Comparison of ENCODE assay signal across 10 cellular contexts in genomic region chr3:117628896-117629295, GRCh38.
DNase-seq lines count a peak whose midpoint lies in the region; ATAC-seq lines count a peak whose summit lies in the region.
"Had no signal": no experiment of that assay in that cellular context is flagged by ENCODE, and none has a peak within 500 bp of the region (broad histone marks: within the 10 kb centered on the region; RNA-seq: fewer than 3 reads in every experiment).

No MANE protein-coding gene starts in this region.

- H3K9me3 ChIP-seq in stomach smooth muscle (ENCODE audit: control insufficient read depth in 2 of 2, low read length in 2 of 2) = no peaks in the 10 kb centered on the region
- H3K9me3 ChIP-seq: thyroid gland had no signal

- peak; percentile 13 for DNase-seq in NCI-H1694 treated with DMSO at 0.1 percent for 48 hours (lab: John Stamatoyannopoulos, UW)
- DNase-seq in NCI-H1694 (lab: John Stamatoyannopoulos, UW) = no peak
- DNase-seq in NCI-H345 treated with DMSO at 0.1 percent for 48 hours (lab: John Stamatoyannopoulos, UW; ENCODE audit: unreplicated experiment) = peak; percentile 90
- peak; percentile 92 for DNase-seq in fibroblast of peridontal ligament (ENCODE audit: extremely low read depth)
- no peak for DNase-seq in NCI-H526 (lab: John Stamatoyannopoulos, UW)
- DNase-seq in stimulated activated CD8-positive, alpha-beta memory T cell treated with anti-CD3 and anti-CD28 coated beads, Interleukin-4, amount 100 ng/mL, for 48 hours = no peak
- no peak for DNase-seq in stimulated activated effector memory CD8-positive, alpha-beta T cell treated with anti-CD3 and anti-CD28 coated beads, Interleukin-12 subunit alpha, Interleukin-12 subunit beta, amount 100 ng/mL, for 72 hours (ENCODE audit: low spot score in 2 of 2)

- ATAC-seq in stimulated activated effector memory CD8-positive, alpha-beta T cell treated with anti-CD3 and anti-CD28 coated beads, Interleukin-12 subunit alpha, Interleukin-12 subunit beta, amount 100 ng/mL, for 72 hours = no peak

- H3K4me3 ChIP-seq in stomach smooth muscle (ENCODE audit: low read length in 2 of 2) = peak overlapping the region; percentile 15 to 31
- H3K4me3 ChIP-seq: thyroid gland had no signal

- no peaks in the 10 kb centered on the region for H3K36me3 Mint-ChIP-seq in stimulated activated effector memory CD8-positive, alpha-beta T cell treated with anti-CD3 and anti-CD28 coated beads, Interleukin-12 subunit alpha, Interleukin-12 subunit beta, amount 100 ng/mL, for 72 hours

- peaks cover 9% of the 10 kb centered on the region for H3K4me1 ChIP-seq in stomach smooth muscle (ENCODE audit: control insufficient read depth, insufficient read depth, low read length)
- H3K4me1 ChIP-seq: thyroid gland had no signal

- no peak overlapping the region for H3K27ac Mint-ChIP-seq in stimulated activated effector memory CD8-positive, alpha-beta T cell treated with anti-CD3 and anti-CD28 coated beads, Interleukin-12 subunit alpha, Interleukin-12 subunit beta, amount 100 ng/mL, for 72 hours

- H3K4me1 Mint-ChIP-seq in stimulated activated effector memory CD8-positive, alpha-beta T cell treated with anti-CD3 and anti-CD28 coated beads, Interleukin-12 subunit alpha, Interleukin-12 subunit beta, amount 100 ng/mL, for 72 hours = no peaks in the 10 kb centered on the region

- no peaks in the 10 kb centered on the region for H3K27me3 ChIP-seq in stomach smooth muscle (ENCODE audit: control insufficient read depth in 1 of 2, insufficient read depth in 2 of 2, low read length in 2 of 2)
- H3K27me3 ChIP-seq: thyroid gland had no signal

- H3K9ac ChIP-seq in stomach smooth muscle (ENCODE audit: low read length in 2 of 2) = no peak overlapping the region

- H3K4me3 Mint-ChIP-seq in stimulated activated effector memory CD8-positive, alpha-beta T cell treated with anti-CD3 and anti-CD28 coated beads, Interleukin-12 subunit alpha, Interleukin-12 subunit beta, amount 100 ng/mL, for 72 hours = no peak overlapping the region

- no peaks in the 10 kb centered on the region for H3K36me3 ChIP-seq in stomach smooth muscle (ENCODE audit: control insufficient read depth in 2 of 2, insufficient read depth in 2 of 2, low read length in 2 of 2)
- H3K36me3 ChIP-seq: thyroid gland had no signal

- no peak overlapping the region for H3K27ac ChIP-seq in stomach smooth muscle (ENCODE audit: low read length)
- H3K27ac ChIP-seq: 22Rv1, thyroid gland had no signal

- peaks cover 16% of the 10 kb centered on the region for H3K9me3 Mint-ChIP-seq in stimulated activated effector memory CD8-positive, alpha-beta T cell treated with anti-CD3 and anti-CD28 coated beads, Interleukin-12 subunit alpha, Interleukin-12 subunit beta, amount 100 ng/mL, for 72 hours

Comparison
In these comparisons a context has a peak if more than half of its experiments do, and no peak if none do; other contexts are left out.
1. DNase-seq: peak in NCI-H1694 treated with DMSO at 0.1 percent for 48 hours (single experiment), NCI-H345 treated with DMSO at 0.1 percent for 48 hours (single experiment) and fibroblast of peridontal ligament (single experiment); none in NCI-H1694 (single experiment), NCI-H526 (0 of 2), stimulated activated CD8-positive, alpha-beta memory T cell treated with anti-CD3 and anti-CD28 coated beads, Interleukin-4, amount 100 ng/mL, for 48 hours (single experiment) and stimulated activated effector memory CD8-positive, alpha-beta T cell treated with anti-CD3 and anti-CD28 coated beads, Interleukin-12 subunit alpha, Interleukin-12 subunit beta, amount 100 ng/mL, for 72 hours (0 of 2).